ENCODE assay signal across 8 cellular contexts in the genomic region with DNA sequence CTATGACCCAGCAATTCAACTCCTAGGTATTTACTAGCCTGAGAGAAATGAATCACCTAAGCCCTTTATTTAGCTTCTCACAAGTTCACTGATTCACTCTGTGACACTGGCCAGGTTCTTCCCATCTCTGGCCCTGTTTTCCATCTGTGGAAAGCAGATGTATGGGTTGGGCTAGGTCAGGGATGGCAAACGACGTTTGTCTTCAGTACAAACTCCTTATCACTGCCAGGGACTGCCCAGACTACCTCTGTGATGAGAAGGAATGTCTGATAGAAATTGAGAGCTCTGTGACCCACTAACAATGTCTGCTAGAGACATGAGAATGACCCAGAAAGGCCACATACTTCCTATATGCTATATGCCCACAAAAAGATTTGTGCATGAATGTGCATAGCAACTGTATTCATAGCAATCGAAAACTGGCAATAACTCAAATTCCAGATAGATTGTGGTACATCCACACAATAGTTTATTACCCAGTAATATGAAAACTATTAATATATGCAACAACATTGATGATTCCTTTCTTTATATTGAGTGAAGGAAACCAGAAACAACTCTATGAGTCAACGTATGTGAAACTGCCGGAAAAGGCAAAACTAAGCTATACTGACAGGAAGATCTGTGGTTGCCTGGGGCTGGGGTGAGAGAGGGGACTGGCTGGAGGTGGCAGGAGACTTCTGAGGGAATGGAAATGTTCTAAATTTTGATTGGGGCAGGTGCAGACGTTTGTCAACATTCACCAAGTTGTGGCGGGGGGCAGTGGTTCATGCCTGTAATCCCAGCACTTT. TPM values are rescaled to one million over a fixed set of nuclear protein-coding genes. Genes with fewer than 3 reads are reported as not detected.
DNase-seq lines count a peak whose midpoint lies in the region; ATAC-seq, FAIRE-seq and TF ChIP-seq lines count a peak whose summit lies in the region.

No MANE protein-coding gene starts in this region.

- peak overlapping the region; percentile 69 for H3K4me2 ChIP-seq in BLaER1
- no peak overlapping the region for H3K4me2 ChIP-seq in HepG2 (ENCODE audit: low read depth, low read length)

- TF ChIP-seq POLR2A in GM18505 (IDR thresholded peaks at IDR 0.05; ENCODE audit: borderline replicate concordance, extremely low read depth, insufficient read depth, insufficient read length) = no peak
- no peak for TF ChIP-seq POLR2A in HepG2 (IDR thresholded peaks at IDR 0.05; ENCODE audit: insufficient read depth in 1 of 2, low read depth in 2 of 2, low read length in 2 of 2)

- CTCF ChIA-PET in HepG2 (lab: Yijun Ruan, JAX; ENCODE audit: low intra/inter-chr PET ratio, low total read pairs) = no interaction called here

- H3K4me3 ChIP-seq in BLaER1 = no peak overlapping the region
- no peak overlapping the region for H3K4me3 ChIP-seq in bronchial epithelial cell (ENCODE audit: low read depth, low read length)
- no peak overlapping the region for H3K4me3 ChIP-seq in HepG2 (replicated peaks in 1 of 3; ENCODE audit: insufficient read depth in 1 of 3, low read depth in 2 of 3, low read length in 3 of 3)

- ATAC-seq in HG02678 (IDR thresholded peaks at IDR 0.05; ENCODE audit: unreplicated experiment) = peak; percentile 47
- no peak for ATAC-seq in GM18505 (IDR thresholded peaks at IDR 0.05; ENCODE audit: unreplicated experiment)
- ATAC-seq in HepG2 = no peak

- WGBS in HepG2 (ENCODE audit: low lambda C conversion rate) = 38% methylated on average over 7 of the region's 7 CpGs

- no peak for TF ChIP-seq EP300 in HepG2 (IDR thresholded peaks at IDR 0.05; ENCODE audit: low read depth in 2 of 2, low read length in 2 of 2)
- no peak for TF ChIP-seq EP300 in HepG2 (CRISPR knock-in tag; IDR thresholded peaks at IDR 0.05; ENCODE audit: borderline replicate concordance)

- DNase-seq in T-helper 2 cell (peak in 4 of 5 experiments; percentile 36 to 89 (median 58)), bronchial epithelial cell (ENCODE audit: low read depth) (peak; percentile 88), HepG2 (ENCODE audit: low spot score) (no peak), DMS 273 treated with DMSO at 0.1 percent for 48 hours (lab: John Stamatoyannopoulos, UW) (no peak)
- DNase-seq in stimulated activated CD4-positive, alpha-beta T cell treated with anti-CD3 and anti-CD28 coated beads, Interleukin-4, amount 100 ng/mL, for 1 hour = peak; percentile 46

- FAIRE-seq in bronchial epithelial cell (lab: Jason Lieb, UNC) = no peak
- FAIRE-seq in HepG2 (lab: Jason Lieb, UNC) = no peak

- no peak for TF ChIP-seq RAD21 in HepG2 (CRISPR knock-in tag; IDR thresholded peaks at IDR 0.05)

- H3K4me1 ChIP-seq in BLaER1 (peaks cover 63% of the 10 kb centered on the region), HepG2 (ENCODE audit: insufficient read depth, low read length) (no peaks in the 10 kb centered on the region)

- in situ Hi-C loops in HepG2 (cut with HindIII; ENCODE audit: extremely low pct_ligation_motif_present, low pct_unique_long_range_greater_than_20kb) = no loop called here

- intact Hi-C loops in HepG2 (cut with micrococcal nuclease; ENCODE audit: unreplicated experiment) = no loop called here

- no peaks in the 10 kb centered on the region for H4K20me1 ChIP-seq in BLaER1
- no peaks in the 10 kb centered on the region for H4K20me1 ChIP-seq in HepG2 (ENCODE audit: insufficient read depth, low read length)

- POLR2A ChIA-PET in HepG2 (lab: Yijun Ruan, JAX) = no interaction called here

- no peaks in the 10 kb centered on the region for H3K27me3 ChIP-seq in BLaER1
- no peaks in the 10 kb centered on the region for H3K27me3 ChIP-seq in bronchial epithelial cell (ENCODE audit: control insufficient read depth, insufficient read depth, low read length)
- H3K27me3 ChIP-seq in HepG2 (ENCODE audit: control insufficient read depth in 1 of 2, insufficient read depth in 2 of 2, low read length in 2 of 2) = no peaks in the 10 kb centered on the region; a peak in 1 of 5 replicates

- peak overlapping the region; percentile 56; the same call in 1 of the 2 replicates for H3K9ac ChIP-seq in BLaER1
- no peak overlapping the region for H3K9ac ChIP-seq in HepG2 (ENCODE audit: insufficient read depth, low read depth, low read length)

- H3K9me3 ChIP-seq in BLaER1 (peaks cover 18% of the 10 kb centered on the region), HepG2 (ENCODE audit: low read length) (no peaks in the 10 kb centered on the region)

- peak overlapping the region; percentile 85 for H3K27ac ChIP-seq in BLaER1
- H3K27ac ChIP-seq in HepG2 (ENCODE audit: extremely low read length, insufficient read depth, low read length) = no peak overlapping the region

- H3K79me2 ChIP-seq in HepG2 (ENCODE audit: insufficient read depth, low read length) = no peaks in the 10 kb centered on the region

- H2AFZ ChIP-seq in HepG2 (ENCODE audit: low read length) = no peak overlapping the region

- BruUV-seq in HepG2 (replicated peaks; lab: Mats Ljungman, UMichigan) = no TSS peak

- TF ChIP-seq CTCF in bronchial epithelial cell (IDR thresholded peaks at IDR 0.05; ENCODE audit: insufficient read depth, low read length, severe bottlenecking) (no peak), HepG2 (CRISPR knock-in tag; IDR thresholded peaks at IDR 0.05) (no peak)

- H3K36me3 ChIP-seq in BLaER1 (no peaks in the 10 kb centered on the region), bronchial epithelial cell (ENCODE audit: control insufficient read depth, insufficient read depth, low read length) (no peaks in the 10 kb centered on the region), HepG2 (replicated peaks in 1 of 2; ENCODE audit: control insufficient read depth in 1 of 2, insufficient read depth in 2 of 2, low read length in 2 of 2) (no peaks in the 10 kb centered on the region)

TF ChIP-seq in HepG2, 621 proteins besides CTCF, POLR2A, EP300 and RAD21 (continues in another document):
- TF ChIP-seq ZNF747 (CRISPR knock-in tag; IDR thresholded peaks at IDR 0.05; ENCODE audit: borderline replicate concordance) = no peak
- TF ChIP-seq CBFB (CRISPR knock-in tag; IDR thresholded peaks at IDR 0.05) = no peak

RNA-seq across cellular contexts. Expression of gene ADAM19, which starts 32.0 kb away (rescaled TPM):
- total RNA-seq in bronchial epithelial cell (0.79 and 1.7 TPM in 2 replicates), HepG2 (2016; rRNA removed; fragmentation: Illumina TruSeq; extraction: Trizol) (0.24 and 0.38 TPM in 2 replicates)
- total RNA-seq in HepG2 (2016; cell fraction: cytosol; rRNA removed; fragmentation: Illumina TruSeq; extraction: Trizol; ENCODE audit: low read depth) = 0.18 TPM in 1 of 2 replicates, not detected in the other
- total RNA-seq in HepG2 (2016; cell fraction: insoluble cytoplasmic fraction; rRNA removed; fragmentation: Illumina TruSeq; extraction: Trizol) = 0.13 and 0.28 TPM in 2 replicates
- 0.15 and 0.17 TPM in 2 replicates for total RNA-seq in HepG2 (2016; cell fraction: membrane; rRNA removed; fragmentation: Illumina TruSeq; extraction: Trizol)
- total RNA-seq in HepG2 (2016; cell fraction: nucleus; rRNA removed; fragmentation: Illumina TruSeq; extraction: Trizol) = 0.41 and 0.50 TPM in 2 replicates
- polyA plus RNA-seq in HepG2 (2011; rRNA removed) = 0.61 and 0.74 TPM in 2 replicates
- polyA plus RNA-seq in HepG2 (2011; cell fraction: cytosol; rRNA removed) = 0.31 and 0.35 TPM in 2 replicates
- polyA plus RNA-seq in HepG2 (2011; cell fraction: nucleus; rRNA removed) = 1.1 and 1.4 TPM in 2 replicates
- polyA plus RNA-seq in HepG2 (2012) = 0.21 and 0.23 TPM in 2 replicates
- polyA plus RNA-seq in HepG2 (2016; cell fraction: cytosol; fragmentation: Illumina TruSeq; extraction: Trizol; ENCODE audit: low read depth) = 0.03 TPM in 1 of 2 replicates, not detected in the other
- polyA plus RNA-seq in HepG2 (2016; cell fraction: insoluble cytoplasmic fraction; fragmentation: Illumina TruSeq; extraction: Trizol; ENCODE audit: low read depth) = 0.03 and 0.07 TPM in 2 replicates
- 0.12 TPM in 1 of 2 replicates, not detected in the other for polyA plus RNA-seq in HepG2 (2016; cell fraction: membrane; fragmentation: Illumina TruSeq; extraction: Trizol; ENCODE audit: low read depth)
- polyA plus RNA-seq in HepG2 (2016; cell fraction: nucleus; fragmentation: Illumina TruSeq; extraction: Trizol; ENCODE audit: insufficient read depth, low read depth) = 0.52 and 0.73 TPM in 2 replicates
- 0.12 and 1.3 TPM in 2 replicates for polyA minus RNA-seq in HepG2 (2011; rRNA and poly(A)+ RNA removed; ENCODE audit: low replicate concordance)
- polyA minus RNA-seq in HepG2 (2011; cell fraction: cytosol; rRNA and poly(A)+ RNA removed) = 0.53 and 0.69 TPM in 2 replicates
- 0.77 and 0.87 TPM in 2 replicates for polyA minus RNA-seq in HepG2 (2011; cell fraction: nucleus; rRNA and poly(A)+ RNA removed)

RNA-seq across cellular contexts. Expression of gene SOX30, which starts 44.7 kb away (rescaled TPM):
- total RNA-seq in bronchial epithelial cell = under 0.01 TPM in 1 of 2 replicates, not detected in the other
- total RNA-seq in HepG2 (2016; rRNA removed; fragmentation: Illumina TruSeq; extraction: Trizol) = not detected in 2 replicates
- not detected in 2 replicates for total RNA-seq in HepG2 (2016; cell fraction: cytosol; rRNA removed; fragmentation: Illumina TruSeq; extraction: Trizol; ENCODE audit: low read depth)
- not detected in 2 replicates for total RNA-seq in HepG2 (2016; cell fraction: insoluble cytoplasmic fraction; rRNA removed; fragmentation: Illumina TruSeq; extraction: Trizol)
- not detected in 2 replicates for total RNA-seq in HepG2 (2016; cell fraction: membrane; rRNA removed; fragmentation: Illumina TruSeq; extraction: Trizol)
- total RNA-seq in HepG2 (2016; cell fraction: nucleus; rRNA removed; fragmentation: Illumina TruSeq; extraction: Trizol) = not detected in 2 replicates
- polyA plus RNA-seq in HepG2 (2011; rRNA removed) = 0.05 TPM in 1 of 2 replicates, not detected in the other
- not detected in 2 replicates for polyA plus RNA-seq in HepG2 (2011; cell fraction: cytosol; rRNA removed)
- polyA plus RNA-seq in HepG2 (2011; cell fraction: nucleus; rRNA removed) = not detected in 2 replicates
- polyA plus RNA-seq in HepG2 (2012) = not detected in 2 replicates
- polyA plus RNA-seq in HepG2 (2016; cell fraction: cytosol; fragmentation: Illumina TruSeq; extraction: Trizol; ENCODE audit: low read depth) = not detected in 2 replicates
- polyA plus RNA-seq in HepG2 (2016; cell fraction: insoluble cytoplasmic fraction; fragmentation: Illumina TruSeq; extraction: Trizol; ENCODE audit: low read depth) = not detected in 2 replicates
- not detected in 2 replicates for polyA plus RNA-seq in HepG2 (2016; cell fraction: membrane; fragmentation: Illumina TruSeq; extraction: Trizol; ENCODE audit: low read depth)
- not detected in 2 replicates for polyA plus RNA-seq in HepG2 (2016; cell fraction: nucleus; fragmentation: Illumina TruSeq; extraction: Trizol; ENCODE audit: insufficient read depth, low read depth)
- polyA minus RNA-seq in HepG2 (2011; rRNA and poly(A)+ RNA removed; ENCODE audit: low replicate concordance) = not detected in 2 replicates
- not detected in 2 replicates for polyA minus RNA-seq in HepG2 (2011; cell fraction: cytosol; rRNA and poly(A)+ RNA removed)
- polyA minus RNA-seq in HepG2 (2011; cell fraction: nucleus; rRNA and poly(A)+ RNA removed) = not detected in 2 replicates

Comparison
In these comparisons a context has a peak if more than half of its experiments do, and no peak if none do; other contexts are left out.
1. DNase-seq: peak in T-helper 2 cell (4 of 5), bronchial epithelial cell (single experiment) and stimulated activated CD4-positive, alpha-beta T cell treated with anti-CD3 and anti-CD28 coated beads, Interleukin-4, amount 100 ng/mL, for 1 hour (single experiment); none in HepG2 (single experiment) and DMS 273 treated with DMSO at 0.1 percent for 48 hours (single experiment).